ENCODE assay signal across 14 cellular contexts in genomic region chr22:35341090-35341874, GRCh38.
"Had no signal": no experiment of that assay in that cellular context is flagged by ENCODE, and none has a peak within 500 bp of the region (broad histone marks: within the 10 kb centered on the region; RNA-seq: fewer than 3 reads in every experiment).

No MANE protein-coding gene starts in this region.

- H3K4me1 Mint-ChIP-seq: mesothelial cell of epicardium had no signal

- H3K27ac Mint-ChIP-seq: activated CD8-positive, alpha-beta T cell treated with anti-CD3 and anti-CD28 coated beads, Interleukin-2, amount 10 ng/mL, durations not matched to agents 7 days and 5 days; mesothelial cell of epicardium; nephron progenitor cell had no signal

- H3K4me3 ChIP-seq: cardiac muscle cell, ovary, thoracic aorta, upper lobe of right lung had no signal

- H3K9me3 Mint-ChIP-seq: mesothelial cell of epicardium, nephron progenitor cell had no signal

- H3K4me1 ChIP-seq: upper lobe of right lung had no signal

- H3K27me3 ChIP-seq: cardiac muscle cell, ovary, upper lobe of right lung had no signal

- ATAC-seq: activated CD8-positive, alpha-beta T cell treated with anti-CD3 and anti-CD28 coated beads, Interleukin-2, amount 10 ng/mL, durations not matched to agents 7 days and 5 days; SK-N-SH treated with all-trans-retinoic acid at 6 μM for 48 hours; upper lobe of right lung had no signal

- H3K27ac ChIP-seq: cardiac muscle cell, ovary, thoracic aorta, upper lobe of right lung, WERI-Rb-1 had no signal

- H3K9me3 ChIP-seq: ovary, thoracic aorta, upper lobe of right lung had no signal

- DNase-seq: activated CD4-positive, alpha-beta T cell treated with anti-CD3 and anti-CD28 coated beads for 48 hours; activated CD8-positive, alpha-beta memory T cell treated with anti-CD3 and anti-CD28 coated beads, Interleukin-2, amount 50 U/mL, for 4 hours; activated CD8-positive, alpha-beta T cell treated with anti-CD3 and anti-CD28 coated beads, Interleukin-2, amount 10 ng/mL, durations not matched to agents 7 days and 5 days; activated naive CD4-positive, alpha-beta T cell; hippocampal formation; nephron progenitor cell; ovary; stimulated activated CD4-positive, alpha-beta T cell treated with anti-CD3 and anti-CD28 coated beads, Interleukin-1b, Interleukin-23, amount 100 ng/mL, for 48 hours; upper lobe of right lung; WERI-Rb-1 had no signal

- H3K4me3 Mint-ChIP-seq: activated CD8-positive, alpha-beta T cell treated with anti-CD3 and anti-CD28 coated beads, Interleukin-2, amount 10 ng/mL, durations not matched to agents 7 days and 5 days; mesothelial cell of epicardium; nephron progenitor cell had no signal
